Comparison of ENCODE assay signal across 26 cellular contexts in genomic region chr5:9124837-9125236, GRCh38.
DNase-seq lines count a peak whose midpoint lies in the region; ATAC-seq, FAIRE-seq and TF ChIP-seq lines count a peak whose summit lies in the region.
"Had no signal": no experiment of that assay in that cellular context is flagged by ENCODE, and none has a peak within 500 bp of the region (broad histone marks: within the 10 kb centered on the region; RNA-seq: fewer than 3 reads in every experiment).

No MANE protein-coding gene starts in this region.

- no peak overlapping the region for H4K5ac ChIP-seq in IMR-90 (ENCODE audit: low read depth, low read length)

- no peak overlapping the region for H3K56ac ChIP-seq in IMR-90 (ENCODE audit: extremely low read depth, insufficient read depth, low read length)

- WGBS in HepG2 (ENCODE audit: low lambda C conversion rate), result 11% methylated on average over 6 of the region's 6 CpGs
- 90% methylated on average over 6 of the region's 6 CpGs for WGBS in right lobe of liver (ENCODE audit: insufficient coverage, low coverage, low lambda C conversion rate, missing lambda C conversion rate)
- 100% methylated on average over 2 of the region's 6 CpGs; no CpG with 5 or more reads in 1 of the 2 experiments for WGBS in IMR-90 (ENCODE audit: extremely low coverage in 2 of 2, insufficient read length in 1 of 2), 2 experiments
- WGBS in K562 (ENCODE audit: insufficient coverage, low coverage, missing lambda C conversion rate), result 0% methylated on average over 6 of the region's 6 CpGs

- H3K27ac ChIP-seq in HepG2 (ENCODE audit: extremely low read length, insufficient read depth, low read length) (no peak overlapping the region), right lobe of liver (no peak overlapping the region), IMR-90 (ENCODE audit: insufficient read depth, low read length) (no peak overlapping the region), K562 (ENCODE audit: extremely low read depth, low read depth, low read length) (no peak overlapping the region)
- H3K27ac ChIP-seq: 22Rv1, BLaER1 had no signal

- H4K8ac ChIP-seq in IMR-90 (ENCODE audit: low read depth in 2 of 2, low read length in 2 of 2), result no peak overlapping the region

- H3K14ac ChIP-seq in IMR-90 (replicated peaks; ENCODE audit: low read depth, low read length), result no peak overlapping the region

- dilution Hi-C loops in IMR-90 (cut with HindIII; ENCODE audit: low sequenced_read_pairs, unreplicated experiment), result no loop called here

- H2AK5ac ChIP-seq in IMR-90 (ENCODE audit: low read depth, low read length), result no peak overlapping the region

- H3K79me2 ChIP-seq in HepG2 (ENCODE audit: insufficient read depth, low read length) (no peaks in the 10 kb centered on the region), K562 (ENCODE audit: control insufficient read depth, insufficient read depth, low read length) (no peaks in the 10 kb centered on the region)

- in situ Hi-C loops in HepG2 (cut with HindIII; ENCODE audit: extremely low pct_ligation_motif_present, low pct_unique_long_range_greater_than_20kb), result no loop called here
- in situ Hi-C loops in IMR-90 (cut with MboI; ENCODE audit: low sequenced_read_pairs), result no loop called here
- in situ Hi-C loops in K562 (cut with MboI), result no loop called here

- BruUV-seq in HepG2 (replicated peaks; lab: Mats Ljungman, UMichigan) (no TSS peak), IMR-90 (replicated peaks; lab: Mats Ljungman, UMichigan) (no TSS peak), K562 (replicated peaks; lab: Mats Ljungman, UMichigan) (no TSS peak)

- no peak for TF ChIP-seq EP300 in HepG2 (IDR thresholded peaks at IDR 0.05; ENCODE audit: low read depth in 2 of 2, low read length in 2 of 2)
- no peak for TF ChIP-seq EP300 in HepG2 (CRISPR knock-in tag; IDR thresholded peaks at IDR 0.05; ENCODE audit: borderline replicate concordance)
- TF ChIP-seq EP300 in K562 (IDR thresholded peaks at IDR 0.05; ENCODE audit: low read length), result no peak

- ATAC-seq in HepG2, result no peak
- no peak for ATAC-seq in right lobe of liver
- ATAC-seq in IMR-90 (ENCODE audit: low read depth), result no peak
- ATAC-seq in K562, result no peak
- ATAC-seq: GM12878 had no signal

- H3K4me2 ChIP-seq in HepG2 (ENCODE audit: low read depth, low read length) (no peak overlapping the region), IMR-90 (ENCODE audit: low read depth, low read length) (no peak overlapping the region), K562 (ENCODE audit: insufficient read depth, low read length) (no peak overlapping the region)
- H3K4me2 ChIP-seq: BLaER1 had no signal

- no peak overlapping the region for H2BK15ac ChIP-seq in IMR-90 (ENCODE audit: low read depth, low read length)

- no peak overlapping the region for H2BK5ac ChIP-seq in IMR-90 (ENCODE audit: low read depth, low read length, poor library complexity, severe bottlenecking)

- H4K20me1 ChIP-seq in HepG2 (ENCODE audit: insufficient read depth, low read length), result no peaks in the 10 kb centered on the region
- no peaks in the 10 kb centered on the region for H4K20me1 ChIP-seq in IMR-90 (ENCODE audit: insufficient read depth, low read length)
- H4K20me1 ChIP-seq in K562 (replicated peaks; ENCODE audit: control insufficient read depth, insufficient read depth, low read length), result no peaks in the 10 kb centered on the region
- H4K20me1 ChIP-seq: BLaER1 had no signal

- H3K4me1 ChIP-seq in HepG2 (ENCODE audit: insufficient read depth, low read length) (no peaks in the 10 kb centered on the region), right lobe of liver (no peaks in the 10 kb centered on the region), IMR-90 (ENCODE audit: control insufficient read depth, insufficient read depth, low read length) (no peaks in the 10 kb centered on the region), K562 (replicated peaks in 1 of 2; ENCODE audit: control insufficient read depth in 2 of 2, insufficient read depth in 2 of 2, low read length in 2 of 2) (no peaks in the 10 kb centered on the region)
- H3K4me1 ChIP-seq: BE2C, BLaER1 had no signal

- H3K9ac ChIP-seq in HepG2 (ENCODE audit: insufficient read depth, low read depth, low read length) (no peak overlapping the region), IMR-90 (ENCODE audit: low read depth, low read length) (no peak overlapping the region), K562 (ENCODE audit: insufficient read depth in 1 of 2, low read depth in 2 of 2, low read length in 2 of 2) (no peak overlapping the region)
- H3K9ac ChIP-seq: BLaER1 had no signal

- no peak overlapping the region for H2BK120ac ChIP-seq in IMR-90 (ENCODE audit: low read depth, low read length)

- no peak overlapping the region for H4K91ac ChIP-seq in IMR-90 (ENCODE audit: insufficient read depth, low read depth, low read length)

- H3K4me3 ChIP-seq in HepG2 (replicated peaks in 1 of 3; ENCODE audit: insufficient read depth in 1 of 3, low read depth in 2 of 3, low read length in 3 of 3) (no peak overlapping the region), right lobe of liver (no peak overlapping the region), IMR-90 (ENCODE audit: insufficient read depth, low read depth, low read length) (no peak overlapping the region), K562 (no peak overlapping the region)
- H3K4me3 ChIP-seq: BLaER1, GM12878 had no signal

- FAIRE-seq in HepG2 (lab: Jason Lieb, UNC) (no peak), K562 (lab: Jason Lieb, UNC) (no peak)
- FAIRE-seq: GM12878, GM12892, GM18507 had no signal

- TF ChIP-seq RAD21 in HepG2 (CRISPR knock-in tag; IDR thresholded peaks at IDR 0.05) (no peak), IMR-90 (IDR thresholded peaks at IDR 0.05; ENCODE audit: low read length) (no peak), K562 (CRISPR knock-in tag; conservative IDR thresholded peaks at IDR 0.05 in 1 of 2, IDR thresholded peaks at IDR 0.05 in 1 of 2) (no peak)

- H3K27me3 ChIP-seq in HepG2 (ENCODE audit: control insufficient read depth in 1 of 2, insufficient read depth in 2 of 2, low read length in 2 of 2) (no peaks in the 10 kb centered on the region), right lobe of liver (no peaks in the 10 kb centered on the region), IMR-90 (ENCODE audit: control insufficient read depth, insufficient read depth, low read length) (no peaks in the 10 kb centered on the region), K562 (ENCODE audit: control insufficient read depth in 2 of 2, insufficient read depth in 2 of 2, low read length in 2 of 2) (no peaks in the 10 kb centered on the region)
- H3K27me3 ChIP-seq: BE2C, BLaER1 had no signal

- intact Hi-C loops in HepG2 (cut with micrococcal nuclease; ENCODE audit: unreplicated experiment), result no loop called here
- intact Hi-C loops in right lobe of liver (cut with DNase I), result no loop called here
- intact Hi-C loops in IMR-90 (cut with micrococcal nuclease), result no loop called here
- intact Hi-C loops in K562 (cut with micrococcal nuclease), result no loop called here

- no peak overlapping the region for H2BK20ac ChIP-seq in IMR-90 (ENCODE audit: low read depth, low read length)

- TF ChIP-seq POLR2A in HepG2 (IDR thresholded peaks at IDR 0.05; ENCODE audit: insufficient read depth in 1 of 2, low read depth in 2 of 2, low read length in 2 of 2), result no peak
- no peak for TF ChIP-seq POLR2A in right lobe of liver (IDR thresholded peaks at IDR 0.05)
- no peak for TF ChIP-seq POLR2A in IMR-90 (IDR thresholded peaks at IDR 0.05; ENCODE audit: low read depth, low read length)
- TF ChIP-seq POLR2A in K562 (conservative IDR thresholded peaks at IDR 0.05), result no peak

- no peak overlapping the region for H2AK9ac ChIP-seq in IMR-90 (replicated peaks; ENCODE audit: low read depth, low read length, poor library complexity)

- H3K9me1 ChIP-seq in IMR-90 (ENCODE audit: insufficient read depth, low read length) (peaks cover 6% of the 10 kb centered on the region; the same call in 1 of the 2 replicates), K562 (ENCODE audit: control insufficient read depth, insufficient read depth, low read length) (no peaks in the 10 kb centered on the region)

- POLR2A ChIA-PET in HepG2 (lab: Yijun Ruan, JAX), result no interaction called here
- POLR2A ChIA-PET in IMR-90 (lab: Charles Lee; ENCODE audit: unreplicated experiment), result no interaction called here
- POLR2A ChIA-PET in K562 (lab: Yijun Ruan, JAX), result no interaction called here

- peaks cover 26% of the 10 kb centered on the region; the same call in 1 of the 2 replicates for H3K9me3 ChIP-seq in HepG2 (ENCODE audit: low read length)
- no peaks in the 10 kb centered on the region for H3K9me3 ChIP-seq in right lobe of liver
- H3K9me3 ChIP-seq in IMR-90 (ENCODE audit: control insufficient read depth, insufficient read depth, low read length), result no peaks in the 10 kb centered on the region
- no peaks in the 10 kb centered on the region for H3K9me3 ChIP-seq in K562 (replicated peaks; ENCODE audit: control insufficient read depth, insufficient read depth, low read depth, low read length)
- H3K9me3 ChIP-seq: BE2C, BLaER1 had no signal

- H3K23ac ChIP-seq in IMR-90 (ENCODE audit: low read depth, low read length), result no peak overlapping the region

- no peak overlapping the region for H3K4ac ChIP-seq in IMR-90 (ENCODE audit: low read depth, low read length)

- DNase-seq in HepG2 (ENCODE audit: low spot score) (no peak), right lobe of liver (no peak), IMR-90 (no peak), K562 (ENCODE audit: extremely low read depth in 1 of 4, low spot score in 3 of 4) (no peak), ecto neural progenitor cell (ENCODE audit: low spot score) (no peak), NCI-H1694 (lab: John Stamatoyannopoulos, UW) (no peak)
- DNase-seq in central memory CD4-positive, alpha-beta T cell, result no peak
- DNase-seq: ACHN; BE2C; C1 segment of cervical spinal cord; CD4-positive, alpha-beta memory T cell; CD4-positive, CD25-positive, alpha-beta regulatory T cell; CD8-positive, alpha-beta memory T cell; COR-L47; DMS 273 treated with DMSO at 0.1 percent for 48 hours; DMS153; DMS53; DMS79; DND-41; EL; GDM1 had no signal

- H3K18ac ChIP-seq in IMR-90 (ENCODE audit: low read depth, low read length), result no peak overlapping the region

- no peaks in the 10 kb centered on the region for H3K36me3 ChIP-seq in HepG2 (replicated peaks in 1 of 2; ENCODE audit: control insufficient read depth in 1 of 2, insufficient read depth in 2 of 2, low read length in 2 of 2)
- H3K36me3 ChIP-seq in right lobe of liver, result no peaks in the 10 kb centered on the region
- peaks cover 5% of the 10 kb centered on the region; the same call in 1 of the 2 replicates for H3K36me3 ChIP-seq in IMR-90 (ENCODE audit: control insufficient read depth, insufficient read depth, low read length)
- H3K36me3 ChIP-seq in K562 (ENCODE audit: control insufficient read depth, insufficient read depth, low read length), result no peaks in the 10 kb centered on the region
- H3K36me3 ChIP-seq: BE2C, BLaER1 had no signal

- 0 out of 4 replicates have a peak, but pooled peaks cover 0 to 6% of the 10 kb centered on the region in 2 experiments for H3K79me1 ChIP-seq in IMR-90 (ENCODE audit: low read depth in 1 of 2, low read length in 2 of 2)

- CTCF ChIA-PET in HepG2 (lab: Yijun Ruan, JAX; ENCODE audit: low intra/inter-chr PET ratio, low total read pairs) (no interaction called here), IMR-90 (lab: Yijun Ruan, JAX) (no interaction called here), K562 (lab: Yijun Ruan, JAX; ENCODE audit: low intra/inter-chr PET ratio) (no interaction called here)

- H2AFZ ChIP-seq in HepG2 (ENCODE audit: low read length) (no peak overlapping the region), IMR-90 (replicated peaks; ENCODE audit: low read length, poor library complexity) (no peak overlapping the region), K562 (ENCODE audit: low read depth, low read length) (no peak overlapping the region)

- no peak for TF ChIP-seq CTCF in HepG2 (CRISPR knock-in tag; IDR thresholded peaks at IDR 0.05)
- TF ChIP-seq CTCF in right lobe of liver (IDR thresholded peaks at IDR 0.05), result no peak
- no peak for TF ChIP-seq CTCF in IMR-90 (conservative IDR thresholded peaks at IDR 0.05; ENCODE audit: low read depth, low read length)
- TF ChIP-seq CTCF in K562 (IDR thresholded peaks at IDR 0.05 in 2 of 3, conservative IDR thresholded peaks at IDR 0.05 in 1 of 3; ENCODE audit: insufficient read depth in 2 of 3, low read depth in 1 of 3, low read length in 3 of 3), result no peak

Comparison
In these comparisons a context has a peak if more than half of its experiments do, and no peak if none do; other contexts are left out.
1. Of the 241 proteins assayed by ChIP-seq in both HepG2 and K562: peak only in HepG2: MAFK; only in K562: MAFG; in both: MAFF; in neither: 238.